1 cellular context compared by ENCODE assay signal in genomic region chr11:43575931-43576833, GRCh38.
TF ChIP-seq lines count a peak whose summit lies in the region.

No MANE protein-coding gene starts in this region.

TF ChIP-seq in GM12878, 131 proteins besides CTCF, POLR2A, EP300 and RAD21 (continued from another document):
- TF ChIP-seq KAT2A (conservative IDR thresholded peaks at IDR 0.05; ENCODE audit: control insufficient read depth, low read depth, low read length) = no peak
- no peak for TF ChIP-seq MYB (IDR thresholded peaks at IDR 0.05; ENCODE audit: borderline replicate concordance, low read depth, low read length)
- TF ChIP-seq MXI1 (IDR thresholded peaks at IDR 0.05; ENCODE audit: low read depth, low read length) = no peak
- no peak for TF ChIP-seq TBL1XR1 (IDR thresholded peaks at IDR 0.05; ENCODE audit: low read depth, low read length)
- no peak for TF ChIP-seq TCF12 (IDR thresholded peaks at IDR 0.05; ENCODE audit: low read depth, low read length)
- no peak for TF ChIP-seq CHD4 (IDR thresholded peaks at IDR 0.05)
- TF ChIP-seq ETV6 (conservative IDR thresholded peaks at IDR 0.05 in 1 of 2, IDR thresholded peaks at IDR 0.05 in 1 of 2; ENCODE audit: borderline replicate concordance in 1 of 2, low read depth in 1 of 2) = no peak
- TF ChIP-seq HSF1 (IDR thresholded peaks at IDR 0.05; ENCODE audit: low read depth, low read length) = no peak
